ENCODE assay signal across 13 cellular contexts in the genomic region with DNA sequence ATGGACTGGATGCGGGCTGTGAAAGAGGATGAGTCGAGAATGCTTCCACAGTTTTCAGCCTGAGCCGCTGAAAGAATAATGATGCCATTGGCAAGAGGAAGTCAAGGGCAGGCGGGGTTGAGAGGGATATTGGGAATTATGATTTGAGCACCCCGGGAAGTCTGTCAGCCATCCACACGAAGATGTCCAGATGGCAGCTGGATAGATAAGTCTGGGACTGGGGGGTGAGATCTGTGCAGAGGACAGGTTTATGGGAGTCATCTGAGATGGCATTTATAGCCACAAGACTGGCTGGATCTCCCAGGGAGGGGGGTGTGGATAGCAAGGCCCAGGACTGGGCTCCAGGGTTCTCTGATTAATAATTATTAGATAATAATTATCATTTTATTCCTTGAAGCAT. TPM values are rescaled to one million over a fixed set of nuclear protein-coding genes. Genes with fewer than 3 reads are reported as not detected.
DNase-seq lines count a peak whose midpoint lies in the region; ATAC-seq and TF ChIP-seq lines count a peak whose summit lies in the region.
"Had no signal": no experiment of that assay in that cellular context is flagged by ENCODE, and none has a peak within 500 bp of the region (broad histone marks: within the 10 kb centered on the region; RNA-seq: fewer than 3 reads in every experiment).

No MANE protein-coding gene starts in this region.

- peaks cover 7% of the 10 kb centered on the region for H3K36me3 Mint-ChIP-seq in activated CD8-positive, alpha-beta T cell treated with anti-CD3 and anti-CD28 coated beads, Interleukin-2, amount 10 ng/mL, durations not matched to agents 7 days and 5 days (ENCODE audit: low read depth)

- no peak for TF ChIP-seq POLR2A in gastrocnemius medialis (IDR thresholded peaks at IDR 0.05)

- peak overlapping the region; percentile 95 to 99 (median 96) for H3K27ac ChIP-seq in gastrocnemius medialis
- H3K27ac ChIP-seq: RWPE1 had no signal

- intact Hi-C loops in gastrocnemius medialis (cut with DNase I; ENCODE audit: low total_unique reads): loop anchor here (2.0 to 10.0 kb wide), 2 partner anchors 14 to 506 kb away; partner anchors contain the start of genes ATL3 and MACROD1

- TF ChIP-seq CTCF in BE2C (IDR thresholded peaks at IDR 0.05; ENCODE audit: low read depth, low read length): no peak
- no peak for TF ChIP-seq CTCF in fibroblast of villous mesenchyme (IDR thresholded peaks at IDR 0.05; ENCODE audit: insufficient read depth, low read depth, low read length)
- TF ChIP-seq CTCF in gastrocnemius medialis (IDR thresholded peaks at IDR 0.05 in 4 of 5, conservative IDR thresholded peaks at IDR 0.05 in 1 of 5): no peak

- POLR2A ChIA-PET in activated CD8-positive, alpha-beta T cell treated with anti-CD3 and anti-CD28 coated beads, Interleukin-2, amount 10 ng/mL, durations not matched to agents 7 days and 5 days (lab: Charles Lee): interaction anchor here (1.3 to 1.5 kb wide), 2 partner anchors 26 to 59 kb away, joined by 3 to 8 read pairs; partner anchors contain the start of gene FERMT3

- H3K27me3 Mint-ChIP-seq in activated CD8-positive, alpha-beta T cell treated with anti-CD3 and anti-CD28 coated beads, Interleukin-2, amount 10 ng/mL, durations not matched to agents 7 days and 5 days (ENCODE audit: low read depth): no peaks in the 10 kb centered on the region
- H3K27me3 Mint-ChIP-seq: activated CD4-positive, alpha-beta T cell treated with anti-CD3 and anti-CD28 coated beads for 36 hours had no signal

- in situ Hi-C loops in gastrocnemius medialis (cut with MboI; ENCODE audit: low sequenced_read_pairs in 4 of 4): no loop called here

- H3K27ac Mint-ChIP-seq in activated CD8-positive, alpha-beta T cell treated with anti-CD3 and anti-CD28 coated beads, Interleukin-2, amount 10 ng/mL, durations not matched to agents 7 days and 5 days: no peak overlapping the region
- H3K27ac Mint-ChIP-seq: activated naive CD4-positive, alpha-beta T cell treated with anti-CD3 and anti-CD28 coated beads for 36 hours had no signal

- peaks cover 60% of the 10 kb centered on the region for H3K4me1 Mint-ChIP-seq in activated CD8-positive, alpha-beta T cell treated with anti-CD3 and anti-CD28 coated beads, Interleukin-2, amount 10 ng/mL, durations not matched to agents 7 days and 5 days (ENCODE audit: low read depth)

- H3K4me1 ChIP-seq in BE2C (no peaks in the 10 kb centered on the region; the same call in 1 of the 2 replicates), gastrocnemius medialis (peaks cover 47 to 60% of the 10 kb centered on the region in 2 donors)

- H3K9me3 Mint-ChIP-seq in activated CD8-positive, alpha-beta T cell treated with anti-CD3 and anti-CD28 coated beads, Interleukin-2, amount 10 ng/mL, durations not matched to agents 7 days and 5 days (ENCODE audit: insufficient read depth): no peaks in the 10 kb centered on the region
- H3K9me3 Mint-ChIP-seq: activated naive CD4-positive, alpha-beta T cell treated with anti-CD3 and anti-CD28 coated beads for 36 hours; naive thymus-derived CD4-positive, alpha-beta T cell had no signal

- no peaks in the 10 kb centered on the region for H3K9me3 ChIP-seq in BE2C
- H3K9me3 ChIP-seq in gastrocnemius medialis: no peaks in the 10 kb centered on the region

- ATAC-seq in gastrocnemius medialis: peak in 1 of 2 donors; percentile 18
- ATAC-seq in activated CD8-positive, alpha-beta T cell treated with anti-CD3 and anti-CD28 coated beads, Interleukin-2, amount 10 ng/mL, durations not matched to agents 7 days and 5 days: no peak
- ATAC-seq in GM21367 (IDR thresholded peaks at IDR 0.05; ENCODE audit: unreplicated experiment): no peak
- ATAC-seq: activated CD4-positive, alpha-beta T cell treated with anti-CD3 and anti-CD28 coated beads for 36 hours; naive thymus-derived CD4-positive, alpha-beta T cell had no signal

- CTCF ChIA-PET in activated CD8-positive, alpha-beta T cell treated with anti-CD3 and anti-CD28 coated beads, Interleukin-2, amount 10 ng/mL, durations not matched to agents 7 days and 5 days (lab: Charles Lee): interaction anchor here (1.1 kb wide), 2 partner anchors 28 to 343 kb away, joined by 3 to 5 read pairs; no protein-coding TSS in a partner anchor

- DNase-seq in BE2C (no peak), NCI-H82 (lab: John Stamatoyannopoulos, UW) (peak; percentile 91), fibroblast of villous mesenchyme (ENCODE audit: low read depth) (peak; percentile 51), gastrocnemius medialis (peak in 1 of 2 donors; percentile 56), NCI-H226 (no peak)
- no peak for DNase-seq in activated CD8-positive, alpha-beta T cell treated with anti-CD3 and anti-CD28 coated beads, Interleukin-2, amount 10 ng/mL, durations not matched to agents 7 days and 5 days
- no peak for DNase-seq in stimulated activated naive CD4-positive, alpha-beta T cell treated with Interleukin-2 at 50 U/mL for 16 hours (lab: John Stamatoyannopoulos, UW)
- DNase-seq: effector CD4-positive, alpha-beta T cell had no signal

- H3K27me3 ChIP-seq in BE2C (no peaks in the 10 kb centered on the region), gastrocnemius medialis (no peaks in the 10 kb centered on the region)

- H3K4me3 Mint-ChIP-seq in activated CD8-positive, alpha-beta T cell treated with anti-CD3 and anti-CD28 coated beads, Interleukin-2, amount 10 ng/mL, durations not matched to agents 7 days and 5 days: no peak overlapping the region
- H3K4me3 Mint-ChIP-seq: activated CD4-positive, alpha-beta T cell treated with anti-CD3 and anti-CD28 coated beads for 36 hours had no signal

- peak overlapping the region; percentile 31 for H3K4me3 ChIP-seq in BE2C (ENCODE audit: low read depth, low read length)
- H3K4me3 ChIP-seq in fibroblast of villous mesenchyme (ENCODE audit: low read depth, low read length): no peak overlapping the region
- H3K4me3 ChIP-seq in gastrocnemius medialis: peak overlapping the region; percentile 23 to 46 (median 38)

- no peaks in the 10 kb centered on the region for H3K36me3 ChIP-seq in BE2C
- no peaks in the 10 kb centered on the region for H3K36me3 ChIP-seq in gastrocnemius medialis

RNA-seq across cellular contexts. Expression of gene STIP1, which starts 5.1 kb away (rescaled TPM):
- polyA plus RNA-seq in BE2C (2012; ENCODE audit: insufficient read depth, insufficient read length, low read depth): 313 TPM
- total RNA-seq in fibroblast of villous mesenchyme (149 and 206 TPM in 2 replicates), gastrocnemius medialis (100 to 1,000 TPM; 141 to 193 (median 168) TPM)
- total RNA-seq in activated CD8-positive, alpha-beta T cell treated with anti-CD3 and anti-CD28 coated beads, Interleukin-2, amount 10 ng/mL, durations not matched to agents 7 days and 5 days: 100 to 1,000 TPM; 335 to 340 TPM

RNA-seq across cellular contexts. Expression of gene MACROD1, which starts 15.0 kb away (rescaled TPM):
- 24.5 TPM for polyA plus RNA-seq in BE2C (2012; ENCODE audit: insufficient read depth, insufficient read length, low read depth)
- 8.6 and 12.9 TPM in 2 replicates for total RNA-seq in fibroblast of villous mesenchyme
- 100 to 1,000 TPM; 162 to 308 (median 205) TPM for total RNA-seq in gastrocnemius medialis
- 10 to 100 TPM; 14.4 to 14.6 TPM for total RNA-seq in activated CD8-positive, alpha-beta T cell treated with anti-CD3 and anti-CD28 coated beads, Interleukin-2, amount 10 ng/mL, durations not matched to agents 7 days and 5 days

RNA-seq across cellular contexts. Expression of gene FERMT3, which starts 25.6 kb away (rescaled TPM):
- 9.3 TPM for polyA plus RNA-seq in BE2C (2012; ENCODE audit: insufficient read depth, insufficient read length, low read depth)
- total RNA-seq in fibroblast of villous mesenchyme (4.3 and 7.4 TPM in 2 replicates), gastrocnemius medialis (10 to 100 TPM in 1 of 4 donors, 1 to 10 TPM in 3; 2.8 to 10.4 (median 6.1) TPM)
- total RNA-seq in activated CD8-positive, alpha-beta T cell treated with anti-CD3 and anti-CD28 coated beads, Interleukin-2, amount 10 ng/mL, durations not matched to agents 7 days and 5 days: 100 to 1,000 TPM; 261 to 281 TPM

RNA-seq across cellular contexts. Expression of gene TRPT1, which starts 45.1 kb away (rescaled TPM):
- 39.6 TPM for polyA plus RNA-seq in BE2C (2012; ENCODE audit: insufficient read depth, insufficient read length, low read depth)
- total RNA-seq in fibroblast of villous mesenchyme (32.4 and 33.2 TPM in 2 replicates), gastrocnemius medialis (100 to 1,000 TPM in 3 of 4 donors, 10 to 100 TPM in 1; 80.9 to 231 (median 139) TPM)
- total RNA-seq in activated CD8-positive, alpha-beta T cell treated with anti-CD3 and anti-CD28 coated beads, Interleukin-2, amount 10 ng/mL, durations not matched to agents 7 days and 5 days: 10 to 100 TPM; 37.8 to 44.8 TPM

RNA-seq across cellular contexts. Expression of gene NUDT22, which starts 45.2 kb away (rescaled TPM):
- polyA plus RNA-seq in BE2C (2012; ENCODE audit: insufficient read depth, insufficient read length, low read depth): 43.8 TPM
- total RNA-seq in fibroblast of villous mesenchyme (43.6 and 80.5 TPM in 2 replicates), gastrocnemius medialis (10 to 100 TPM; 32.3 to 70.7 (median 53.4) TPM)
- total RNA-seq in activated CD8-positive, alpha-beta T cell treated with anti-CD3 and anti-CD28 coated beads, Interleukin-2, amount 10 ng/mL, durations not matched to agents 7 days and 5 days: 10 to 100 TPM; 86.7 to 91.6 TPM

Comparison
In these comparisons a context has a peak if more than half of its experiments do, and no peak if none do; other contexts are left out.
1. DNase-seq: peak in NCI-H82 (single experiment) and fibroblast of villous mesenchyme (single experiment); none in BE2C (single experiment), NCI-H226 (single experiment), activated CD8-positive, alpha-beta T cell treated with anti-CD3 and anti-CD28 coated beads, Interleukin-2, amount 10 ng/mL, durations not matched to agents 7 days and 5 days (single experiment) and stimulated activated naive CD4-positive, alpha-beta T cell treated with Interleukin-2 at 50 U/mL for 16 hours (single experiment).
2. RNA of gene MACROD1, which starts 15.0 kb away (total RNA-seq): 162 to 308 TPM in gastrocnemius medialis; 14.4 to 14.6 TPM in activated CD8-positive, alpha-beta T cell treated with anti-CD3 and anti-CD28 coated beads, Interleukin-2, amount 10 ng/mL, durations not matched to agents 7 days and 5 days and 8.6 to 12.9 TPM in fibroblast of villous mesenchyme; every median in the first group is over 10 times any median in the second.
3. RNA of gene FERMT3, which starts 25.6 kb away (total RNA-seq): 261 to 281 TPM in activated CD8-positive, alpha-beta T cell treated with anti-CD3 and anti-CD28 coated beads, Interleukin-2, amount 10 ng/mL, durations not matched to agents 7 days and 5 days; 2.8 to 10.4 TPM in gastrocnemius medialis and 4.3 to 7.4 TPM in fibroblast of villous mesenchyme; every median in the first group is over 10 times any median in the second.